Comparison of ENCODE assay signal across 18 cellular contexts in the genomic region with DNA sequence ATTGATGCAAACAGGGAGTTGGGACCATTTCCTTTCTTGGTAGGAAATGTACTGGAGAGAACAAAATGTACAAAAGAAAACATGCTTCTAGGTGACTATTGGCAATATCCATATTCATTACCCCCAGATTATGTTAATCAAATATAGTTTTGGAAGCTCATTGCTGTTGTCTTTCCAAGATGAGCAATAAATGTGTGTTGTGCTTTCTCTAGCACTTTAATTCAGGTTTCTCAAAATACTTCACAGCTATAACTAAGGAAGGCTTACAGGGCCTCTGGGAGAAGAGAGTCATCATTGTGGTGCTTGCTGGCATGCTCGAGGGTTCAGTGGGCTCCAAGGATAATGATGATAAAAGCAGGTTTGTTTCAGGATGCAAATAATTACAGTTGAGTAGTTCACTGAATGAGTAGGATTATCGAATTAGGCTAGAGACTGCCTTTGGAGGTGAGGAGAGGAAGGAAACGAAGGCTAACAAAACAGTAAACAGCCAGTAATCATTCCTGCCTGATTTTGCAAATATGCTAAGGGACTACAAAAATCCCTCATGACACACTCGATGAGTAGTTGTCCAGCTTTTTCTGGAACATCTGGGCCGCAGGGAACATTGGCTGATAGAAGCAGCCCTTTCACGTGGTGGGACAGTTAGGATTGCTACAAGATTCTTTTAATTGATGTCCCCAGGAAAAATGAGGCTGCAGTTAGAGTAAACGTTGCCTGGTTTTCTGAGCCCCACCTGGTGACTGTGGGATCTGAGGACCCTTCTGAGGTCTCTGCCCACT. TPM values are rescaled to one million over a fixed set of nuclear protein-coding genes. Genes with fewer than 3 reads are reported as not detected.
DNase-seq lines count a peak whose midpoint lies in the region; ATAC-seq, FAIRE-seq and TF ChIP-seq lines count a peak whose summit lies in the region.
"Had no signal": no experiment of that assay in that cellular context is flagged by ENCODE, and none has a peak within 500 bp of the region (broad histone marks: within the 10 kb centered on the region; RNA-seq: fewer than 3 reads in every experiment).

No MANE protein-coding gene starts in this region.

- no peak overlapping the region for H3K4me3 ChIP-seq in endothelial cell of umbilical vein (replicated peaks in 1 of 3; ENCODE audit: insufficient read depth in 1 of 3, low read depth in 1 of 3, low read length in 3 of 3)
- no peak overlapping the region for H3K4me3 ChIP-seq in sigmoid colon
- H3K4me3 ChIP-seq: heart right ventricle, stomach had no signal

- no TSS peak for BruUV-seq in endothelial cell of umbilical vein (replicated peaks; lab: Mats Ljungman, UMichigan)

- H3K9me3 ChIP-seq in endothelial cell of umbilical vein (replicated peaks; ENCODE audit: control insufficient read depth, insufficient read depth, low read length) (no peaks in the 10 kb centered on the region), sigmoid colon (no peaks in the 10 kb centered on the region)
- H3K9me3 ChIP-seq: heart right ventricle, stomach had no signal

- H3K9me1 ChIP-seq in endothelial cell of umbilical vein (replicated peaks; ENCODE audit: control insufficient read depth, extremely low read depth, insufficient read depth, low read length): no peaks in the 10 kb centered on the region

- peak; percentile 75 for FAIRE-seq in endothelial cell of umbilical vein (lab: Jason Lieb, UNC)
- FAIRE-seq: astrocyte, G401.6, GM12892 had no signal

- no peaks in the 10 kb centered on the region for H3K27me3 ChIP-seq in endothelial cell of umbilical vein (ENCODE audit: control insufficient read depth in 2 of 2, insufficient read depth in 2 of 2, low read length in 2 of 2)
- no peaks in the 10 kb centered on the region for H3K27me3 ChIP-seq in sigmoid colon

- no peaks in the 10 kb centered on the region for H3K79me2 ChIP-seq in endothelial cell of umbilical vein (ENCODE audit: control insufficient read depth, insufficient read depth, low read length)

- intact Hi-C loops in endothelial cell of umbilical vein (cut with micrococcal nuclease): no loop called here
- intact Hi-C loops in sigmoid colon (cut with DNase I): no loop called here

- DNase-seq in COLO829 (ENCODE audit: low spot score): peak; percentile 51
- peak; percentile 41 for DNase-seq in NCI-H1048 (lab: John Stamatoyannopoulos, UW)
- no peak for DNase-seq in endothelial cell of umbilical vein (ENCODE audit: low read depth, low spot score)
- peak; percentile 79 for DNase-seq in sigmoid colon
- no peak for DNase-seq in stimulated activated naive CD8-positive, alpha-beta T cell treated with anti-CD3 and anti-CD28 coated beads, Interleukin-15, Interleukin-2, amounts not matched to agents 100 U/mL and 50 U/mL, for 24 hours
- DNase-seq in HPDE6-E6E7 (ENCODE audit: extremely low spot score): no peak
- DNase-seq: activated CD4-positive, alpha-beta T cell treated with anti-CD3 and anti-CD28 coated beads for 48 hours; activated CD8-positive, alpha-beta memory T cell treated with anti-CD3 and anti-CD28 coated beads, Interleukin-2, amount 50 U/mL, for 48 hours; activated naive CD4-positive, alpha-beta T cell; heart right ventricle; NCI-H524 treated with DMSO at 0.1 percent for 48 hours; stomach had no signal

- no peak overlapping the region for H3K9ac ChIP-seq in endothelial cell of umbilical vein (replicated peaks; ENCODE audit: extremely low read depth, insufficient read depth, low read length)

- 70 to 76% methylated on average over 7 of the region's 7 CpGs for WGBS in sigmoid colon, 2 donors

- H2AFZ ChIP-seq in endothelial cell of umbilical vein (ENCODE audit: low read depth, low read length): no peak overlapping the region

- H3K36me3 ChIP-seq in endothelial cell of umbilical vein (ENCODE audit: control insufficient read depth in 2 of 2, extremely low read depth in 1 of 2, insufficient read depth in 2 of 2, low read length in 2 of 2) (no peaks in the 10 kb centered on the region), sigmoid colon (no peaks in the 10 kb centered on the region)
- H3K36me3 ChIP-seq: heart right ventricle, stomach had no signal

- H3K4me2 ChIP-seq in endothelial cell of umbilical vein (ENCODE audit: insufficient read depth, low read length): no peak overlapping the region

- no peak for ATAC-seq in stimulated activated naive CD8-positive, alpha-beta T cell treated with anti-CD3 and anti-CD28 coated beads, Interleukin-15, Interleukin-2, amounts not matched to agents 100 U/mL and 50 U/mL, for 24 hours
- ATAC-seq in HG02885 (IDR thresholded peaks at IDR 0.05; ENCODE audit: poor library complexity, unreplicated experiment) (no peak), HG03097 (IDR thresholded peaks at IDR 0.05; ENCODE audit: low FRiP score, unreplicated experiment) (no peak)
- ATAC-seq: SK-N-SH treated with all-trans-retinoic acid at 6 μM for 48 hours had no signal

- CTCF ChIA-PET in endothelial cell of umbilical vein (lab: Charles Lee): interaction anchor here (1.9 kb wide), 1 partner anchor 280 kb away, joined by 5 read pairs; no protein-coding TSS in a partner anchor

- no peaks in the 10 kb centered on the region for H3K4me1 ChIP-seq in endothelial cell of umbilical vein (ENCODE audit: control insufficient read depth, extremely low read depth, insufficient read depth, low read length)
- no peaks in the 10 kb centered on the region for H3K4me1 ChIP-seq in sigmoid colon
- H3K4me1 ChIP-seq: stomach had no signal

- POLR2A ChIA-PET in endothelial cell of umbilical vein (lab: Charles Lee): no interaction called here

- H3K27ac ChIP-seq in endothelial cell of umbilical vein (ENCODE audit: insufficient read depth, low read depth, low read length) (no peak overlapping the region), sigmoid colon (no peak overlapping the region)
- H3K27ac ChIP-seq: heart right ventricle, stomach had no signal

- TF ChIP-seq POLR2A in endothelial cell of umbilical vein (IDR thresholded peaks at IDR 0.05; ENCODE audit: low read depth, low read length) (no peak), sigmoid colon (IDR thresholded peaks at IDR 0.05) (no peak)

- TF ChIP-seq CTCF in endothelial cell of umbilical vein (IDR thresholded peaks at IDR 0.05; ENCODE audit: extremely low read depth in 1 of 2, insufficient read depth in 1 of 2, low read depth in 1 of 2, low read length in 2 of 2): no peak
- TF ChIP-seq CTCF in sigmoid colon (IDR thresholded peaks at IDR 0.05): no peak

- dilution Hi-C loops in endothelial cell of umbilical vein (cut with MboI; ENCODE audit: extremely low pct_ligation_motif_present, low sequenced_read_pairs): no loop called here

- no peak for TF ChIP-seq EP300 in sigmoid colon (IDR thresholded peaks at IDR 0.05)

- H4K20me1 ChIP-seq in endothelial cell of umbilical vein (replicated peaks; ENCODE audit: control insufficient read depth, extremely low read depth, insufficient read depth, low read length): no peaks in the 10 kb centered on the region

TF ChIP-seq in endothelial cell of umbilical vein, 7 proteins besides CTCF, POLR2A, EP300 and RAD21:
- no peak for TF ChIP-seq GATA2 (IDR thresholded peaks at IDR 0.05; ENCODE audit: insufficient read depth, insufficient read length, low read depth, low read length)
- no peak for TF ChIP-seq POLR2AphosphoS5 (IDR thresholded peaks at IDR 0.05; ENCODE audit: insufficient read depth, low read depth, low read length)
- no peak for TF ChIP-seq EZH2 (IDR thresholded peaks at IDR 0.05; ENCODE audit: borderline replicate concordance, low read depth, low read length, severe bottlenecking)
- no peak for TF ChIP-seq MYC (IDR thresholded peaks at IDR 0.05; ENCODE audit: low read depth, low read length)
- TF ChIP-seq, protein P1, sequence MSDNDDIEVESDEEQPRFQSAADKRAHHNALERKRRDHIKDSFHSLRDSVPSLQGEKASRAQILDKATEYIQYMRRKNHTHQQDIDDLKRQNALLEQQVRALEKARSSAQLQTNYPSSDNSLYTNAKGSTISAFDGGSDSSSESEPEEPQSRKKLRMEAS (IDR thresholded peaks at IDR 0.05; ENCODE audit: insufficient read depth, insufficient read length): no peak
- no peak for TF ChIP-seq JUN (IDR thresholded peaks at IDR 0.05; ENCODE audit: borderline replicate concordance, insufficient read depth, insufficient read length, low read depth)
- TF ChIP-seq FOS (IDR thresholded peaks at IDR 0.05; ENCODE audit: borderline replicate concordance, insufficient read depth, low read length): no peak
TF ChIP-seq in endothelial cell of umbilical vein: peak in this region for 0.

RNA-seq across cellular contexts. Expression of a gene that starts 54.1 kb away (rescaled TPM):
- 0.02 and 0.07 TPM in 2 replicates for total RNA-seq in endothelial cell of umbilical vein
- polyA plus RNA-seq in endothelial cell of umbilical vein: 0.37 and 0.57 TPM in 2 replicates
- polyA plus RNA-seq in endothelial cell of umbilical vein (2011; cell fraction: cytosol; rRNA removed): 0.54 and 0.83 TPM in 2 replicates
- 0.37 and 0.64 TPM in 2 replicates for polyA plus RNA-seq in endothelial cell of umbilical vein (2011; cell fraction: nucleus; rRNA removed)
- 0.60 and 0.63 TPM in 2 replicates for polyA plus RNA-seq in endothelial cell of umbilical vein (2012)
- 1.3 and 1.6 TPM in 2 replicates for polyA minus RNA-seq in endothelial cell of umbilical vein
- polyA minus RNA-seq in endothelial cell of umbilical vein (2011; cell fraction: cytosol; rRNA and poly(A)+ RNA removed): not detected
- polyA minus RNA-seq in endothelial cell of umbilical vein (2011; cell fraction: nucleus; rRNA and poly(A)+ RNA removed): 0.43 and 0.48 TPM in 2 replicates
- total RNA-seq in sigmoid colon: 1 to 10 TPM in 3 of 4 donors, under 1 TPM in 1; 0.82 to 3.9 (median 2.9) TPM
- under 1 TPM in 1 of 3 donors, not detected in 2; 0.79 TPM for polyA plus RNA-seq in sigmoid colon
- total RNA-seq: heart right ventricle had no signal

Comparison
In these comparisons a context has a peak if more than half of its experiments do, and no peak if none do; other contexts are left out.
1. DNase-seq: peak in COLO829 (single experiment), NCI-H1048 (single experiment) and sigmoid colon (single experiment); none in endothelial cell of umbilical vein (single experiment), stimulated activated naive CD8-positive, alpha-beta T cell treated with anti-CD3 and anti-CD28 coated beads, Interleukin-15, Interleukin-2, amounts not matched to agents 100 U/mL and 50 U/mL, for 24 hours (single experiment) and HPDE6-E6E7 (single experiment).